Comparison of ENCODE assay signal across 14 cellular contexts in genomic region chr12:16358896-16359295, GRCh38.
"Had no signal": no experiment of that assay in that cellular context is flagged by ENCODE, and none has a peak within 500 bp of the region (broad histone marks: within the 10 kb centered on the region; RNA-seq: fewer than 3 reads in every experiment).

No MANE protein-coding gene starts in this region.

- H3K9me3 ChIP-seq: tibial nerve had no signal

- H3K27ac Mint-ChIP-seq: brain; mesothelial cell of epicardium; stimulated activated effector memory CD8-positive, alpha-beta T cell treated with anti-CD3 and anti-CD28 coated beads, Interleukin-12 subunit alpha, Interleukin-12 subunit beta, amount 100 ng/mL, for 72 hours; T-helper 2 cell treated with Interferon-gamma antibody and Interleukin-4, amounts not matched to agents 5 μg/mL and 100 μg/mL, for 36 hours had no signal

- H3K27me3 ChIP-seq: dorsolateral prefrontal cortex, tibial nerve had no signal

- H3K4me1 Mint-ChIP-seq: brain; mesothelial cell of epicardium; stimulated activated effector memory CD8-positive, alpha-beta T cell treated with anti-CD3 and anti-CD28 coated beads, Interleukin-12 subunit alpha, Interleukin-12 subunit beta, amount 100 ng/mL, for 72 hours had no signal

- ATAC-seq: esophagus mucosa; stimulated activated effector memory CD8-positive, alpha-beta T cell treated with anti-CD3 and anti-CD28 coated beads, Interleukin-12 subunit alpha, Interleukin-12 subunit beta, amount 100 ng/mL, for 72 hours had no signal

- H3K4me1 ChIP-seq: tibial nerve had no signal

- DNase-seq: activated CD4-positive, alpha-beta T cell treated with anti-CD3 and anti-CD28 coated beads, Interleukin-2, amount 50 U/mL, for 4 hours; activated CD4-positive, CD25-positive, alpha-beta regulatory T cell treated with anti-CD3 and anti-CD28 coated beads, Interleukin-2, amount 50 U/mL, for 72 hours; activated naive CD4-positive, alpha-beta T cell treated with anti-CD3 and anti-CD28 coated beads, Interleukin-2, amount 50 U/mL, for 16 hours; activated T-cell treated with anti-CD3 and anti-CD28 coated beads, Interleukin-2, amount 50 U/mL, for 1 hour; dorsolateral prefrontal cortex; hippocampal formation; posterior cingulate gyrus; small intestine had no signal

- H3K4me3 Mint-ChIP-seq: brain; mesothelial cell of epicardium; stimulated activated effector memory CD8-positive, alpha-beta T cell treated with anti-CD3 and anti-CD28 coated beads, Interleukin-12 subunit alpha, Interleukin-12 subunit beta, amount 100 ng/mL, for 72 hours; T-helper 2 cell treated with Interferon-gamma antibody and Interleukin-4, amounts not matched to agents 5 μg/mL and 100 μg/mL, for 36 hours had no signal

- H3K27ac ChIP-seq: dorsolateral prefrontal cortex, tibial nerve had no signal

- H3K36me3 ChIP-seq: tibial nerve had no signal

- H3K4me3 ChIP-seq: dorsolateral prefrontal cortex, tibial nerve had no signal

- H3K9me3 Mint-ChIP-seq: brain; T-helper 2 cell treated with Interferon-gamma antibody and Interleukin-4, amounts not matched to agents 5 μg/mL and 100 μg/mL, for 36 hours had no signal

- H3K36me3 Mint-ChIP-seq: stimulated activated effector memory CD8-positive, alpha-beta T cell treated with anti-CD3 and anti-CD28 coated beads, Interleukin-12 subunit alpha, Interleukin-12 subunit beta, amount 100 ng/mL, for 72 hours had no signal
